Comparison of ENCODE assay signal across 1 cellular context in the genomic region with DNA sequence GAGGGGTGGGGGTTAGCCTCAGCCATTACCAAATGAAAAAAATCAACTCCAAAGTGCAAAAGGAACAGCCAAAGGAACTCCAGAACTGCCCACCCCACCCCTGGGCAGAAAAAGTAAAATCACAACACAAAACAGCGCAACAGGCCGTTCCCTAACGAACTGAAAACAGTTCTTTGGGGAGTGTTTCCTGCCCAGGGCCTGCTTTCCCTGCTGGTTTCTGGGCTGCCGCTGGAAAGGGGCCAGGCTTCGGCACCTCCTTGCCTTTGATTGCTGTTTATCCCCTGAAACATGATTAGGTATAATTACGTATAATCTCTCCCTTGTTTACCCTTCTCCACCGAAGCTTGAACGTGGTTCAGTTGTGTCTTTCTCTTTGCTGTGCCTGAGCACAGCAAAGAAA.
TF ChIP-seq lines count a peak whose summit lies in the region.

No MANE protein-coding gene starts in this region.

TF ChIP-seq in WTC11, 78 proteins besides CTCF, POLR2A, EP300 and RAD21:
- TF ChIP-seq, protein P1, sequence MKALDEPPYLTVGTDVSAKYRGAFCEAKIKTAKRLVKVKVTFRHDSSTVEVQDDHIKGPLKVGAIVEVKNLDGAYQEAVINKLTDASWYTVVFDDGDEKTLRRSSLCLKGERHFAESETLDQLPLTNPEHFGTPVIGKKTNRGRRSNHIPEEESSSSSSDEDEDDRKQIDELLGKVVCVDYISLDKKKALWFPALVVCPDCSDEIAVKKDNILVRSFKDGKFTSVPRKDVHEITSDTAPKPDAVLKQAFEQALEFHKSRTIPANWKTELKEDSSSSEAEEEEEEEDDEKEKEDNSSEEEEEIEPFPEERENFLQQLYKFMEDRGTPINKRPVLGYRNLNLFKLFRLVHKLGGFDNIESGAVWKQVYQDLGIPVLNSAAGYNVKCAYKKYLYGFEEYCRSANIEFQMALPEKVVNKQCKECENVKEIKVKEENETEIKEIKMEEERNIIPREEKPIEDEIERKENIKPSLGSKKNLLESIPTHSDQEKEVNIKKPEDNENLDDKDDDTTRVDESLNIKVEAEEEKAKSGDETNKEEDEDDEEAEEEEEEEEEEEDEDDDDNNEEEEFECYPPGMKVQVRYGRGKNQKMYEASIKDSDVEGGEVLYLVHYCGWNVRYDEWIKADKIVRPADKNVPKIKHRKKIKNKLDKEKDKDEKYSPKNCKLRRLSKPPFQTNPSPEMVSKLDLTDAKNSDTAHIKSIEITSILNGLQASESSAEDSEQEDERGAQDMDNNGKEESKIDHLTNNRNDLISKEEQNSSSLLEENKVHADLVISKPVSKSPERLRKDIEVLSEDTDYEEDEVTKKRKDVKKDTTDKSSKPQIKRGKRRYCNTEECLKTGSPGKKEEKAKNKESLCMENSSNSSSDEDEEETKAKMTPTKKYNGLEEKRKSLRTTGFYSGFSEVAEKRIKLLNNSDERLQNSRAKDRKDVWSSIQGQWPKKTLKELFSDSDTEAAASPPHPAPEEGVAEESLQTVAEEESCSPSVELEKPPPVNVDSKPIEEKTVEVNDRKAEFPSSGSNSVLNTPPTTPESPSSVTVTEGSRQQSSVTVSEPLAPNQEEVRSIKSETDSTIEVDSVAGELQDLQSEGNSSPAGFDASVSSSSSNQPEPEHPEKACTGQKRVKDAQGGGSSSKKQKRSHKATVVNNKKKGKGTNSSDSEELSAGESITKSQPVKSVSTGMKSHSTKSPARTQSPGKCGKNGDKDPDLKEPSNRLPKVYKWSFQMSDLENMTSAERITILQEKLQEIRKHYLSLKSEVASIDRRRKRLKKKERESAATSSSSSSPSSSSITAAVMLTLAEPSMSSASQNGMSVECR (CRISPR knock-in tag; IDR thresholded peaks at IDR 0.05; ENCODE audit: borderline replicate concordance): no peak
- TF ChIP-seq ZNF121 (CRISPR knock-in tag; IDR thresholded peaks at IDR 0.05) (no peak), JAZF1 (CRISPR knock-in tag; IDR thresholded peaks at IDR 0.05) (no peak)
- TF ChIP-seq, protein P2, sequence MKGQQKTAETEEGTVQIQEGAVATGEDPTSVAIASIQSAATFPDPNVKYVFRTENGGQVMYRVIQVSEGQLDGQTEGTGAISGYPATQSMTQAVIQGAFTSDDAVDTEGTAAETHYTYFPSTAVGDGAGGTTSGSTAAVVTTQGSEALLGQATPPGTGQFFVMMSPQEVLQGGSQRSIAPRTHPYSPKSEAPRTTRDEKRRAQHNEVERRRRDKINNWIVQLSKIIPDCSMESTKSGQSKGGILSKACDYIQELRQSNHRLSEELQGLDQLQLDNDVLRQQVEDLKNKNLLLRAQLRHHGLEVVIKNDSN (CRISPR knock-in tag; IDR thresholded peaks at IDR 0.05): no peak
